ENCODE assay signal across 1 cellular context in the genomic region with DNA sequence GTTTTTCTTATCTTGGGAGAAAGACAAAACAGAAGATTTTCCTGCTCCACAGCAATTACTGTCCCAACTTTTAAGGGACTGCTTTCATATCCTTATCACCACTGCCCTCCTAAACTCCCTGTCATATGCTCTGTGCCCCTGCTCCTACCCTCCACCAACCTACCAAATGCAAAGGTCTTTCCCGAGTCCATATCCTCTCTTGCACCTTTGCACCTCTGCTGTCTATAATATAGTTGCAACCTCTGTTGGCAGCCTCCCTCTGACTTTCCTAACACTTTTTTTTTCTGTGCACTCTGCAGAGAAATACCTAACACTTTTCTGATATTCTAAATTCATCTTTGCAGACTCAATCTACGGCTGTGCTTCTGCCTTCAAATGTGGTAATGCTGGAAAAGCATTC.
TF ChIP-seq lines count a peak whose summit lies in the region.

No MANE protein-coding gene starts in this region.

TF ChIP-seq in WTC11, 78 proteins besides CTCF, POLR2A, EP300 and RAD21 (continued from another document):
- TF ChIP-seq, protein P1, sequence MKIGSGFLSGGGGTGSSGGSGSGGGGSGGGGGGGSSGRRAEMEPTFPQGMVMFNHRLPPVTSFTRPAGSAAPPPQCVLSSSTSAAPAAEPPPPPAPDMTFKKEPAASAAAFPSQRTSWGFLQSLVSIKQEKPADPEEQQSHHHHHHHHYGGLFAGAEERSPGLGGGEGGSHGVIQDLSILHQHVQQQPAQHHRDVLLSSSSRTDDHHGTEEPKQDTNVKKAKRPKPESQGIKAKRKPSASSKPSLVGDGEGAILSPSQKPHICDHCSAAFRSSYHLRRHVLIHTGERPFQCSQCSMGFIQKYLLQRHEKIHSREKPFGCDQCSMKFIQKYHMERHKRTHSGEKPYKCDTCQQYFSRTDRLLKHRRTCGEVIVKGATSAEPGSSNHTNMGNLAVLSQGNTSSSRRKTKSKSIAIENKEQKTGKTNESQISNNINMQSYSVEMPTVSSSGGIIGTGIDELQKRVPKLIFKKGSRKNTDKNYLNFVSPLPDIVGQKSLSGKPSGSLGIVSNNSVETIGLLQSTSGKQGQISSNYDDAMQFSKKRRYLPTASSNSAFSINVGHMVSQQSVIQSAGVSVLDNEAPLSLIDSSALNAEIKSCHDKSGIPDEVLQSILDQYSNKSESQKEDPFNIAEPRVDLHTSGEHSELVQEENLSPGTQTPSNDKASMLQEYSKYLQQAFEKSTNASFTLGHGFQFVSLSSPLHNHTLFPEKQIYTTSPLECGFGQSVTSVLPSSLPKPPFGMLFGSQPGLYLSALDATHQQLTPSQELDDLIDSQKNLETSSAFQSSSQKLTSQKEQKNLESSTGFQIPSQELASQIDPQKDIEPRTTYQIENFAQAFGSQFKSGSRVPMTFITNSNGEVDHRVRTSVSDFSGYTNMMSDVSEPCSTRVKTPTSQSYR (CRISPR knock-in tag; IDR thresholded peaks at IDR 0.05), result no peak
- TF ChIP-seq TEAD4 (CRISPR knock-in tag; IDR thresholded peaks at IDR 0.05) (no peak), NR3C1 (CRISPR knock-in tag; conservative IDR thresholded peaks at IDR 0.05; ENCODE audit: low read depth) (no peak), SMAD3 (CRISPR knock-in tag; IDR thresholded peaks at IDR 0.05; ENCODE audit: borderline replicate concordance) (no peak)
TF ChIP-seq in WTC11: peak in this region for 0.
